ENCODE assay signal across 23 cellular contexts in the genomic region with DNA sequence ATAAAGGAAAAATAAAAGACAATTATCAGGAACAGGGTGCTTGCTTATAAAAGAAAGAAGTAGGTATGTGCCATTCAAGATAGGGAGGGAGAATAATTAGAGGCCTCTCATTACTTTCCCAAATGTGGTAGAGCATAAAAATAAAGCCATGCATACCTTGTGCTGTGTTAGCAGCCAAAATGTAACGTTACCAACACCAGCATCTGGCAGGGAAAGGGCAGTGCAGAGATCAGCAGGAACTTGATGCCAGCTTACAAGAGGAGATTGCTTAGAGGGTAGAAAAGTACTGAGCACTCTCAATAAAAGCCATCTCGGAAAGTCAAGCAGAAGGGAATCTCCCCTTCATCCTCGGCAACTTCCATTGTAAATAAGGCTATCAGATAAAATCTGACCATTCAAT.
"Had no signal": no experiment of that assay in that cellular context is flagged by ENCODE, and none has a peak within 500 bp of the region (broad histone marks: within the 10 kb centered on the region; RNA-seq: fewer than 3 reads in every experiment).

No MANE protein-coding gene starts in this region.

- H3K27ac ChIP-seq: dorsolateral prefrontal cortex, epithelial cell of prostate, esophagus muscularis mucosa, foreskin keratinocyte, neutrophil, sigmoid colon, stomach, thyroid gland had no signal

- H3K36me3 ChIP-seq: esophagus muscularis mucosa, neutrophil, pancreas, sigmoid colon, stomach, thyroid gland had no signal

- ATAC-seq: foreskin keratinocyte; mucosa of descending colon; natural killer cell treated with Interleukin-12 subunit alpha and Interleukin-12 subunit beta and Interleukin-15 and Interleukin-18, amount 100 ng/mL, for 72 hours; pancreas; stimulated activated effector memory CD8-positive, alpha-beta T cell treated with anti-CD3 and anti-CD28 coated beads, Interleukin-12 subunit alpha, Interleukin-12 subunit beta, amount 100 ng/mL, for 72 hours had no signal

- H3K4me1 ChIP-seq: foreskin keratinocyte, sigmoid colon, stomach, thyroid gland had no signal

- H3K27me3 ChIP-seq: dorsolateral prefrontal cortex, esophagus muscularis mucosa, foreskin keratinocyte, neutrophil, pancreas, sigmoid colon, stomach, thyroid gland had no signal

- H3K4me1 Mint-ChIP-seq: naive B cell; stimulated activated effector memory CD8-positive, alpha-beta T cell treated with anti-CD3 and anti-CD28 coated beads, Interleukin-12 subunit alpha, Interleukin-12 subunit beta, amount 100 ng/mL, for 72 hours had no signal

- H3K27ac Mint-ChIP-seq: mesothelial cell of epicardium; naive B cell; natural killer cell treated with Interleukin-12 subunit alpha and Interleukin-12 subunit beta and Interleukin-15 and Interleukin-18, amount 100 ng/mL, for 72 hours; stimulated activated effector memory CD8-positive, alpha-beta T cell treated with anti-CD3 and anti-CD28 coated beads, Interleukin-12 subunit alpha, Interleukin-12 subunit beta, amount 100 ng/mL, for 72 hours; type B pancreatic cell had no signal

- DNase-seq: cerebellar nuclear complex; dorsolateral prefrontal cortex; effector CD4-positive, alpha-beta T cell; foreskin keratinocyte; glutamatergic neuron; mesenchymal stem cell; mucosa of descending colon; naive B cell; pancreas; sigmoid colon; stimulated activated CD4-positive, alpha-beta T cell treated with anti-CD3 and anti-CD28 coated beads, Interleukin-2, amount 100 ng/mL, for 24 hours; stimulated activated CD4-positive, alpha-beta T cell treated with anti-CD3 and anti-CD28 coated beads, Interleukin-4, amount 100 ng/mL, for 24 hours; stimulated activated naive CD4-positive, alpha-beta T cell treated with Interleukin-2 at 50 U/mL for 16 hours; stomach; thyroid gland had no signal

- H3K9me3 ChIP-seq: esophagus muscularis mucosa, mucosa of descending colon, neutrophil, pancreas, sigmoid colon, stomach, thyroid gland had no signal

- H3K36me3 Mint-ChIP-seq: mesothelial cell of epicardium; stimulated activated effector memory CD8-positive, alpha-beta T cell treated with anti-CD3 and anti-CD28 coated beads, Interleukin-12 subunit alpha, Interleukin-12 subunit beta, amount 100 ng/mL, for 72 hours; type B pancreatic cell had no signal

- H3K4me3 ChIP-seq: dorsolateral prefrontal cortex, esophagus muscularis mucosa, mucosa of descending colon, pancreas, sigmoid colon, stomach, thyroid gland had no signal

- H3K9me3 Mint-ChIP-seq: neural crest cell had no signal

- H3K27me3 Mint-ChIP-seq: naive B cell; natural killer cell treated with Interleukin-12 subunit alpha and Interleukin-12 subunit beta and Interleukin-15 and Interleukin-18, amount 100 ng/mL, for 72 hours; type B pancreatic cell had no signal

- H3K4me3 Mint-ChIP-seq: mesothelial cell of epicardium; naive B cell; natural killer cell treated with Interleukin-12 subunit alpha and Interleukin-12 subunit beta and Interleukin-15 and Interleukin-18, amount 100 ng/mL, for 72 hours; neural crest cell; stimulated activated effector memory CD8-positive, alpha-beta T cell treated with anti-CD3 and anti-CD28 coated beads, Interleukin-12 subunit alpha, Interleukin-12 subunit beta, amount 100 ng/mL, for 72 hours; type B pancreatic cell had no signal
